In the genomic region with DNA sequence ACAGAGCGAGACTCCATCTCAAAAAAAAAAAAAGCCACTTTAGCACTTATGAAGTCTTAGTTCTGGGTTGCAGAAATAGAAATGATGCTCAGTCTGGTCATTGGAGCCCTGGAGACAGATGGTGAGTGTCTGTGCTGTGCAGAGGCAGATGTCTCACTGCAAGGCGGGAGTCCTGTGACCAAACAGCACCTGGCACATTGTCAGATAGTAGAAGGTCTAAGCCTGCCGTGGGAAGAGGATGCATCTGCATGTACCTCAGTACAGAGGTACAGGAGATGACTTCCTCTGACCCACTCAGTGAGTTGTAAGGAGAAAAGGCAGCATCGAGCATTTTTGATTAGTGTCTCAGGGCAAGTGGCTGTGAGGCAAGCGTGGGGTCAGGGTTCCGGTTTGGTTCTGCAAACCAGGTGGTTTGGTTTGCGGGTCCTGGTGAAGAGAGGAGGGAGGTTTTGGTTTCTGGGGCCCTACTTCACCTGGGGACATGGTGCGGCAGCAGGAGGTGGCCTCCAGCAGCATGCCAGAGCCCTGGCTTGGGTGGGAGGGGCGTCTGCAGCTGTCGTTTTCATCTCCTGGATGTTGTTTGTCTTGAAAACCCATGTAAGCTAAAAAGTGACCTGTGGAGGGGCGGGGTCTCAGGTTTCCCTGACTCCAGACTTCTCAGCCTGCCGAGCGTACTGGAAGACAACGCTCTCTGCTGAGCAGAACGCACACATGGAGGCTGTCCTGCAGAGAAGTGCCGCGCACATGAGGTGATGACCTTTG, we compare ENCODE assay signal across 30 cellular contexts. TPM values are rescaled to one million over a fixed set of nuclear protein-coding genes. Genes with fewer than 3 reads are reported as not detected.
DNase-seq lines count a peak whose midpoint lies in the region; ATAC-seq, FAIRE-seq and TF ChIP-seq lines count a peak whose summit lies in the region.
"Had no signal": no experiment of that assay in that cellular context is flagged by ENCODE, and none has a peak within 500 bp of the region (broad histone marks: within the 10 kb centered on the region; RNA-seq: fewer than 3 reads in every experiment).

No MANE protein-coding gene starts in this region.

- H3K9me3 Mint-ChIP-seq in brain = peaks cover 1 to 5% (median 3%) of the 10 kb centered on the region in 5 experiments
- H3K9me3 Mint-ChIP-seq in naive B cell = peaks cover 0 to 7% (median 3%) of the 10 kb centered on the region in 7 donors
- H3K9me3 Mint-ChIP-seq: T-helper 2 cell treated with Interferon-gamma antibody and Interleukin-4, amounts not matched to agents 5 μg/mL and 100 μg/mL, for 36 hours had no signal

- no peak for FAIRE-seq in GM19239 (lab: Jason Lieb, UNC)

- H3K27ac Mint-ChIP-seq in brain = peak overlapping the region in 3 of 5 experiments; percentile 22 to 72 (median 59)
- H3K27ac Mint-ChIP-seq in naive B cell = peak overlapping the region in 4 of 6 donors; percentile 26 to 89 (median 50)
- H3K27ac Mint-ChIP-seq: activated naive CD4-positive, alpha-beta T cell treated with anti-CD3 and anti-CD28 coated beads, Interleukin-2, amount 50 U/mL, for 72 hours; T-helper 2 cell treated with Interferon-gamma antibody and Interleukin-4, amounts not matched to agents 5 μg/mL and 100 μg/mL, for 36 hours had no signal

- ATAC-seq in naive B cell (ENCODE audit: low read depth in 2 of 2) = no peak
- ATAC-seq: activated naive CD4-positive, alpha-beta T cell treated with anti-CD3 and anti-CD28 coated beads, Interleukin-2, amount 50 U/mL, for 72 hours; Panc1; psoas muscle; sciatic nerve had no signal

- no peak for TF ChIP-seq CTCF in brain (conservative IDR thresholded peaks at IDR 0.05)

- H3K4me1 Mint-ChIP-seq in brain (peaks cover 32% of the 10 kb centered on the region), naive B cell (peaks cover 13 to 30% (median 16%) of the 10 kb centered on the region in 3 donors)

- DNase-seq in DMS 273 (lab: John Stamatoyannopoulos, UW; ENCODE audit: unreplicated experiment) = peak; percentile 93
- peak; percentile 68 for DNase-seq in NCI-H2171 (lab: John Stamatoyannopoulos, UW)
- DNase-seq in naive B cell = no peak
- no peak for DNase-seq in NCI-H510A treated with DMSO at 0.1 percent for 48 hours (lab: John Stamatoyannopoulos, UW)
- no peak for DNase-seq in GM19239 (ENCODE audit: insufficient read length, low spot score)
- DNase-seq in iPS-NIHi7 (ENCODE audit: extremely low spot score) = no peak
- DNase-seq in NOMO-1 (lab: John Stamatoyannopoulos, UW; ENCODE audit: unreplicated experiment in 2 of 2) = no peak
- DNase-seq: activated CD4-positive, alpha-beta T cell treated with anti-CD3 and anti-CD28 coated beads for 4 hours; activated CD8-positive, alpha-beta memory T cell treated with anti-CD3 and anti-CD28 coated beads for 24 hours; activated effector memory CD4-positive, alpha-beta T cell treated with Interleukin-2 at 50 U/mL for 16 hours; activated T-cell treated with anti-CD3 and anti-CD28 coated beads for 4 hours; AML-193; CD4-positive, CD25-positive, alpha-beta regulatory T cell; effector CD8-positive, alpha-beta T cell; EL; H9; Karpas-422; NCI-H1436 treated with DMSO at 0.1 percent for 48 hours; NCI-H526; nucleus accumbens; psoas muscle; SHP77 treated with DMSO at 0.1 percent for 48 hours; stimulated activated CD4-positive, alpha-beta T cell treated with anti-CD3 and anti-CD28 coated beads, Interleukin-4, amount 100 ng/mL, for 1 hour; stomach; uterus had no signal

- H3K27me3 Mint-ChIP-seq in brain (peaks cover 18% of the 10 kb centered on the region), naive B cell (no peaks in the 10 kb centered on the region)
- H3K27me3 Mint-ChIP-seq: CD4-positive, CD25-positive, alpha-beta regulatory T cell had no signal

- H3K4me3 Mint-ChIP-seq in brain (no peak overlapping the region), naive B cell (peak overlapping the region in 3 of 8 donors; percentile 14 to 42 (median 36))
- H3K4me3 Mint-ChIP-seq: CD4-positive, CD25-positive, alpha-beta regulatory T cell; H9; T-helper 2 cell treated with Interferon-gamma antibody and Interleukin-4, amounts not matched to agents 5 μg/mL and 100 μg/mL, for 36 hours had no signal

- H3K36me3 Mint-ChIP-seq in brain (peaks cover 62% of the 10 kb centered on the region), naive B cell (peaks cover 10 to 14% of the 10 kb centered on the region in 2 donors)

RNA-seq across cellular contexts. Expression of a gene that starts 3.8 kb away (rescaled TPM):
- polyA plus RNA-seq in brain (ENCODE audit: insufficient read depth, low read depth, low replicate concordance) (15.8 TPM), naive B cell (ENCODE audit: low read depth in 6 of 6) (10 to 100 TPM in 5 of 6 donors, 1 to 10 TPM in 1; 6.5 to 18.4 (median 17.1) TPM)

RNA-seq across cellular contexts. Expression of a gene that starts 49.7 kb away (rescaled TPM):
- 150 TPM for polyA plus RNA-seq in brain (ENCODE audit: insufficient read depth, low read depth, low replicate concordance)
- polyA plus RNA-seq in naive B cell (ENCODE audit: low read depth in 6 of 6) = 100 to 1,000 TPM; 192 to 253 (median 220) TPM

Comparison
In these comparisons a context has a peak if more than half of its experiments do, and no peak if none do; other contexts are left out.
1. DNase-seq: peak in DMS 273 (single experiment) and NCI-H2171 (single experiment); none in naive B cell (single experiment), NCI-H510A treated with DMSO at 0.1 percent for 48 hours (single experiment), GM19239 (single experiment), iPS-NIHi7 (single experiment) and NOMO-1 (0 of 2).